ENCODE assay signal across 23 cellular contexts in genomic region chr16:129075-129474, GRCh38. TPM values are rescaled to one million over a fixed set of nuclear protein-coding genes. Genes with fewer than 3 reads are reported as not detected.
A peak's percentile ranks its signal among the peaks of the same experiment; 100 is the strongest.
DNase-seq lines count a peak whose midpoint lies in the region; ATAC-seq and TF ChIP-seq lines count a peak whose summit lies in the region.
"Had no signal": no experiment of that assay in that cellular context is flagged by ENCODE, and none has a peak within 500 bp of the region (broad histone marks: within the 10 kb centered on the region; RNA-seq: fewer than 3 reads in every experiment).

No MANE protein-coding gene starts in this region.

- TF ChIP-seq EP300 in suprapubic skin (IDR thresholded peaks at IDR 0.05), result no peak

- TF ChIP-seq CTCF in WTC11 (IDR thresholded peaks at IDR 0.05), result no peak
- TF ChIP-seq CTCF in suprapubic skin (IDR thresholded peaks at IDR 0.05), result no peak

- POLR2A ChIA-PET in WTC11 (lab: Charles Lee), result no interaction called here
- POLR2A ChIA-PET in naive thymus-derived CD8-positive, alpha-beta T cell (lab: Charles Lee), result no interaction called here

- no peak overlapping the region for H3K4me3 ChIP-seq in suprapubic skin
- H3K4me3 ChIP-seq: A549, MG63 had no signal

- H3K9me3 Mint-ChIP-seq in activated naive CD8-positive, alpha-beta T cell (ENCODE audit: low read depth), result no peaks in the 10 kb centered on the region
- no peaks in the 10 kb centered on the region for H3K9me3 Mint-ChIP-seq in activated naive CD8-positive, alpha-beta T cell treated with anti-CD3 and anti-CD28 coated beads for 36 hours
- no peaks in the 10 kb centered on the region for H3K9me3 Mint-ChIP-seq in WTC11
- no peaks in the 10 kb centered on the region for H3K9me3 Mint-ChIP-seq in naive thymus-derived CD8-positive, alpha-beta T cell
- H3K9me3 Mint-ChIP-seq in stimulated activated naive CD8-positive, alpha-beta T cell treated with anti-CD3 and anti-CD28 coated beads, Interleukin-15, amount 100 ng/mL, for 72 hours, result no peaks in the 10 kb centered on the region
- H3K9me3 Mint-ChIP-seq: CD4-positive, alpha-beta memory T cell; H9 had no signal

- H3K27me3 Mint-ChIP-seq in activated naive CD8-positive, alpha-beta T cell, result no peaks in the 10 kb centered on the region
- H3K27me3 Mint-ChIP-seq in activated naive CD8-positive, alpha-beta T cell treated with anti-CD3 and anti-CD28 coated beads for 36 hours, result no peaks in the 10 kb centered on the region
- no peaks in the 10 kb centered on the region for H3K27me3 Mint-ChIP-seq in WTC11 (ENCODE audit: low read depth)
- no peaks in the 10 kb centered on the region for H3K27me3 Mint-ChIP-seq in naive thymus-derived CD8-positive, alpha-beta T cell
- no peaks in the 10 kb centered on the region for H3K27me3 Mint-ChIP-seq in stimulated activated naive CD8-positive, alpha-beta T cell treated with anti-CD3 and anti-CD28 coated beads, Interleukin-15, amount 100 ng/mL, for 72 hours
- H3K27me3 Mint-ChIP-seq: CD4-positive, alpha-beta memory T cell had no signal

- H3K27ac Mint-ChIP-seq in activated naive CD8-positive, alpha-beta T cell, result no peak overlapping the region
- H3K27ac Mint-ChIP-seq in activated naive CD8-positive, alpha-beta T cell treated with anti-CD3 and anti-CD28 coated beads for 36 hours, result no peak overlapping the region
- peak overlapping the region; percentile 15; the same call in 1 of the 2 replicates for H3K27ac Mint-ChIP-seq in WTC11
- peak overlapping the region in 7 of 10 donors; percentile 29 to 76 (median 68) for H3K27ac Mint-ChIP-seq in naive thymus-derived CD8-positive, alpha-beta T cell
- no peak overlapping the region for H3K27ac Mint-ChIP-seq in stimulated activated naive CD8-positive, alpha-beta T cell treated with anti-CD3 and anti-CD28 coated beads, Interleukin-15, amount 100 ng/mL, for 72 hours
- H3K27ac Mint-ChIP-seq: H9 had no signal

- ATAC-seq in WTC11, result no peak
- ATAC-seq in naive thymus-derived CD8-positive, alpha-beta T cell, result peak; percentile 41 to 80
- peak; percentile 63 for ATAC-seq in stimulated activated naive CD8-positive, alpha-beta T cell treated with anti-CD3 and anti-CD28 coated beads, Interleukin-15, amount 100 ng/mL, for 72 hours
- ATAC-seq: A549, Right ventricle myocardium inferior had no signal

- no peak overlapping the region for H3K27ac ChIP-seq in suprapubic skin
- H3K27ac ChIP-seq: A549, HL-60 had no signal

- TF ChIP-seq POLR2A in suprapubic skin (IDR thresholded peaks at IDR 0.05), result no peak

- peaks cover 6% of the 10 kb centered on the region for H3K36me3 ChIP-seq in suprapubic skin

- H3K9me3 ChIP-seq in suprapubic skin, result no peaks in the 10 kb centered on the region
- H3K9me3 ChIP-seq: A549, MG63 had no signal

- 95% methylated on average over 2 of the region's 2 CpGs for WGBS in suprapubic skin

- H3K27me3 ChIP-seq in suprapubic skin, result no peaks in the 10 kb centered on the region
- H3K27me3 ChIP-seq: MG63 had no signal

- no peak for DNase-seq in activated naive CD8-positive, alpha-beta T cell treated with anti-CD3 and anti-CD28 coated beads for 36 hours
- no peak for DNase-seq in WTC11 (ENCODE audit: low spot score)
- no peak for DNase-seq in naive thymus-derived CD8-positive, alpha-beta T cell
- no peak for DNase-seq in stimulated activated naive CD8-positive, alpha-beta T cell treated with anti-CD3 and anti-CD28 coated beads, Interleukin-15, amount 100 ng/mL, for 72 hours
- no peak for DNase-seq in OCI-M2 (lab: John Stamatoyannopoulos, UW; ENCODE audit: unreplicated experiment)
- no peak for DNase-seq in suprapubic skin (ENCODE audit: low spot score in 2 of 2)
- no peak for DNase-seq in cortex of kidney (lab: John Stamatoyannopoulos, UW)
- DNase-seq: CD4-positive, alpha-beta memory T cell; DMS53; H9; Karpas-422; MG63; NCI-H1048; NCI-H1436; NCI-H2029; NCI-H526 had no signal

- peak overlapping the region; percentile 23 for H3K4me3 Mint-ChIP-seq in activated naive CD8-positive, alpha-beta T cell
- no peak overlapping the region for H3K4me3 Mint-ChIP-seq in activated naive CD8-positive, alpha-beta T cell treated with anti-CD3 and anti-CD28 coated beads for 36 hours
- no peak overlapping the region for H3K4me3 Mint-ChIP-seq in WTC11
- peak overlapping the region in 6 of 10 donors; percentile 8 to 38 (median 23) for H3K4me3 Mint-ChIP-seq in naive thymus-derived CD8-positive, alpha-beta T cell
- no peak overlapping the region for H3K4me3 Mint-ChIP-seq in stimulated activated naive CD8-positive, alpha-beta T cell treated with anti-CD3 and anti-CD28 coated beads, Interleukin-15, amount 100 ng/mL, for 72 hours
- H3K4me3 Mint-ChIP-seq: CD4-positive, alpha-beta memory T cell; H9 had no signal

- CTCF ChIA-PET in WTC11 (lab: Charles Lee), result interaction anchor here (2.2 to 5.4 kb wide), 2 partner anchors 11 to 22 kb away, joined by 8 to 27 read pairs; no protein-coding TSS in a partner anchor

- H3K36me3 Mint-ChIP-seq in activated naive CD8-positive, alpha-beta T cell, result no peaks in the 10 kb centered on the region
- H3K36me3 Mint-ChIP-seq in activated naive CD8-positive, alpha-beta T cell treated with anti-CD3 and anti-CD28 coated beads for 36 hours, result peaks cover 4% of the 10 kb centered on the region
- no peaks in the 10 kb centered on the region for H3K36me3 Mint-ChIP-seq in WTC11
- H3K36me3 Mint-ChIP-seq in naive thymus-derived CD8-positive, alpha-beta T cell, result peaks cover 0 to 21% (median 2%) of the 10 kb centered on the region in 3 donors

- H3K4me1 ChIP-seq in suprapubic skin, result no peaks in the 10 kb centered on the region
- H3K4me1 ChIP-seq: A549 had no signal

- peaks cover 28% of the 10 kb centered on the region for H3K4me1 Mint-ChIP-seq in activated naive CD8-positive, alpha-beta T cell (ENCODE audit: low read depth)
- H3K4me1 Mint-ChIP-seq in activated naive CD8-positive, alpha-beta T cell treated with anti-CD3 and anti-CD28 coated beads for 36 hours, result peaks cover 23% of the 10 kb centered on the region
- H3K4me1 Mint-ChIP-seq in WTC11, result no peaks in the 10 kb centered on the region
- peaks cover 25 to 41% (median 36%) of the 10 kb centered on the region in 4 donors for H3K4me1 Mint-ChIP-seq in naive thymus-derived CD8-positive, alpha-beta T cell
- peaks cover 44% of the 10 kb centered on the region for H3K4me1 Mint-ChIP-seq in stimulated activated naive CD8-positive, alpha-beta T cell treated with anti-CD3 and anti-CD28 coated beads, Interleukin-15, amount 100 ng/mL, for 72 hours

TF ChIP-seq in WTC11, 78 proteins besides CTCF, POLR2A, EP300 and RAD21 (continues in another document):
- no peak for TF ChIP-seq NFYB (CRISPR knock-in tag; conservative IDR thresholded peaks at IDR 0.05; ENCODE audit: low read depth)
- TF ChIP-seq CBFB (CRISPR knock-in tag; IDR thresholded peaks at IDR 0.05; ENCODE audit: low read depth), result no peak
- TF ChIP-seq ZNF281 (CRISPR knock-in tag; IDR thresholded peaks at IDR 0.05), result no peak
- no peak for TF ChIP-seq TEAD1 (CRISPR knock-in tag; IDR thresholded peaks at IDR 0.05)

RNA-seq across cellular contexts. Expression of gene NPRL3, which starts 9.4 kb away (rescaled TPM):
- 10 to 100 TPM; 45.4 to 45.8 TPM for total RNA-seq in activated naive CD8-positive, alpha-beta T cell treated with anti-CD3 and anti-CD28 coated beads for 36 hours
- total RNA-seq in WTC11 (2021) (41.1 to 47.9 TPM (median 45.7 TPM) in 3 replicates), suprapubic skin (10 to 100 TPM; 21.1 to 48.3 (median 35.6) TPM)
- 10 to 100 TPM; 40.7 to 41.3 TPM for total RNA-seq in naive thymus-derived CD8-positive, alpha-beta T cell
- polyA plus RNA-seq in naive thymus-derived CD8-positive, alpha-beta T cell, result 10 to 100 TPM in 2 of 3 donors, 1 to 10 TPM in 1; 5.9 to 16.2 (median 13.1) TPM

RNA-seq across cellular contexts. Expression of gene HBZ, which starts 23.4 kb away (rescaled TPM):
- total RNA-seq in activated naive CD8-positive, alpha-beta T cell treated with anti-CD3 and anti-CD28 coated beads for 36 hours, result not detected
- total RNA-seq in WTC11 (2021), result 0.41 to 0.53 TPM (median 0.52 TPM) in 3 replicates
- total RNA-seq in naive thymus-derived CD8-positive, alpha-beta T cell, result not detected
- polyA plus RNA-seq in naive thymus-derived CD8-positive, alpha-beta T cell, result not detected
- total RNA-seq in suprapubic skin, result not detected
- total RNA-seq: CD4-positive, alpha-beta memory T cell; H9; HT1080; Right ventricle myocardium inferior; SK-MEL-5 had no signal
- polyA plus RNA-seq: A549; BJ; CD4-positive, alpha-beta memory T cell had no signal

RNA-seq across cellular contexts. Expression of gene HBM, which starts 36.7 kb away (rescaled TPM):
- total RNA-seq in activated naive CD8-positive, alpha-beta T cell treated with anti-CD3 and anti-CD28 coated beads for 36 hours, result not detected
- not detected in 3 replicates for total RNA-seq in WTC11 (2021)
- not detected for total RNA-seq in naive thymus-derived CD8-positive, alpha-beta T cell
- not detected for polyA plus RNA-seq in naive thymus-derived CD8-positive, alpha-beta T cell
- not detected for total RNA-seq in suprapubic skin
- total RNA-seq: CD4-positive, alpha-beta memory T cell; H9; HT1080; Right ventricle myocardium inferior; SK-MEL-5 had no signal
- polyA plus RNA-seq: A549; BJ; CD4-positive, alpha-beta memory T cell had no signal

RNA-seq across cellular contexts. Expression of gene HBA2, which starts 43.6 kb away (rescaled TPM):
- total RNA-seq in activated naive CD8-positive, alpha-beta T cell treated with anti-CD3 and anti-CD28 coated beads for 36 hours, result not detected
- total RNA-seq in WTC11 (2021) (1.8 to 2.6 TPM (median 2.4 TPM) in 3 replicates), suprapubic skin (100 to 1,000 TPM in 2 of 4 donors, 10 to 100 TPM in 2; 13.0 to 282 (median 96.5) TPM)
- total RNA-seq in naive thymus-derived CD8-positive, alpha-beta T cell, result not detected
- 1 to 10 TPM in 1 of 3 donors, under 1 TPM in 1, not detected in 1; 0.89 to 8.6 TPM for polyA plus RNA-seq in naive thymus-derived CD8-positive, alpha-beta T cell
- total RNA-seq: H9, HT1080, SK-MEL-5 had no signal

RNA-seq across cellular contexts. Expression of gene HBA1, which starts 47.4 kb away (rescaled TPM):
- total RNA-seq in activated naive CD8-positive, alpha-beta T cell treated with anti-CD3 and anti-CD28 coated beads for 36 hours, result not detected
- 2.1 to 3.4 TPM (median 3.1 TPM) in 3 replicates for total RNA-seq in WTC11 (2021)
- total RNA-seq in naive thymus-derived CD8-positive, alpha-beta T cell, result not detected
- 1 to 10 TPM in 1 of 3 donors, not detected in 2; 1.7 TPM for polyA plus RNA-seq in naive thymus-derived CD8-positive, alpha-beta T cell
- total RNA-seq in suprapubic skin, result 100 to 1,000 TPM in 2 of 4 donors, 10 to 100 TPM in 2; 10.5 to 265 (median 77.7) TPM
- total RNA-seq: HT1080, SK-MEL-5 had no signal
- polyA plus RNA-seq: BJ; CD4-positive, alpha-beta memory T cell had no signal

Comparison
In these comparisons a context has a peak if more than half of its experiments do, and no peak if none do; other contexts are left out.
1. H3K4me3 Mint-ChIP-seq: peak in activated naive CD8-positive, alpha-beta T cell (single experiment) and naive thymus-derived CD8-positive, alpha-beta T cell (6 of 10); none in activated naive CD8-positive, alpha-beta T cell treated with anti-CD3 and anti-CD28 coated beads for 36 hours (single experiment), WTC11 (single experiment) and stimulated activated naive CD8-positive, alpha-beta T cell treated with anti-CD3 and anti-CD28 coated beads, Interleukin-15, amount 100 ng/mL, for 72 hours (0 of 2).
2. H3K27ac Mint-ChIP-seq: peak in WTC11 (single experiment) and naive thymus-derived CD8-positive, alpha-beta T cell (7 of 10); none in activated naive CD8-positive, alpha-beta T cell (single experiment), activated naive CD8-positive, alpha-beta T cell treated with anti-CD3 and anti-CD28 coated beads for 36 hours (single experiment) and stimulated activated naive CD8-positive, alpha-beta T cell treated with anti-CD3 and anti-CD28 coated beads, Interleukin-15, amount 100 ng/mL, for 72 hours (0 of 2).